8 cellular contexts compared by ENCODE assay signal in genomic region chr1:150267896-150268295, GRCh38. TPM values are rescaled to one million over a fixed set of nuclear protein-coding genes. Genes with fewer than 3 reads are reported as not detected.
DNase-seq lines count a peak whose midpoint lies in the region; ATAC-seq and TF ChIP-seq lines count a peak whose summit lies in the region.

No MANE protein-coding gene starts in this region.

- CTCF ChIA-PET in CD8-positive, alpha-beta T cell (lab: Charles Lee): interaction anchor here (1.4 kb wide), 1 partner anchor 10 kb away, joined by 4 read pairs; no protein-coding TSS in a partner anchor
- CTCF ChIA-PET in RWPE1 (lab: Yijun Ruan, JAX): no interaction called here

- H3K36me3 Mint-ChIP-seq in CD8-positive, alpha-beta T cell: peaks cover 48% of the 10 kb centered on the region

- TF ChIP-seq EP300 in ovary (IDR thresholded peaks at IDR 0.05): no peak

- H3K4me3 Mint-ChIP-seq in CD8-positive, alpha-beta T cell: peak overlapping the region; percentile 90

- intact Hi-C loops in CD8-positive, alpha-beta T cell (cut with DNase I, micrococcal nuclease): loop anchor here (1.0 to 5.0 kb wide), 6 partner anchors 12 to 899 kb away; partner anchors contain the start of genes ANP32E (in 1 of the 2), CDC42SE1 (in 1 of the 2), LYSMD1 (in 1 of the 2) and MRPS21 (in 1 of the 2)
- intact Hi-C loops in ovary (cut with DNase I) (loop anchor here in 1 of 4 donors (2.0 kb wide), 1 partner anchor 15 kb away; the partner anchor contains the start of gene CIART), posterior cingulate gyrus (cut with DNase I) (no loop called here)

- H3K4me3 ChIP-seq in CD8-positive, alpha-beta T cell (ENCODE audit: low read depth, low read length): peak overlapping the region; percentile 95
- peak overlapping the region; percentile 79 to 97 for H3K4me3 ChIP-seq in esophagus (ENCODE audit: low read depth in 1 of 2, low read length in 2 of 2)
- H3K4me3 ChIP-seq in ovary: peak overlapping the region; percentile 91

- POLR2A ChIA-PET in CD8-positive, alpha-beta T cell (lab: Charles Lee): interaction anchor here (0.5 to 1.9 kb wide), 3 partner anchors 12 to 185 kb away, joined by 3 to 7 read pairs (median 4); partner anchors contain the start of gene RPRD2
- POLR2A ChIA-PET in RWPE1 (lab: Yijun Ruan, JAX; ENCODE audit: low non-redundant PET): no interaction called here

- H3K9me3 ChIP-seq in CD8-positive, alpha-beta T cell (ENCODE audit: low read length): no peaks in the 10 kb centered on the region
- H3K9me3 ChIP-seq in esophagus (ENCODE audit: control insufficient read depth in 2 of 2, insufficient read depth in 1 of 2, low read depth in 1 of 2, low read length in 1 of 2) (no peaks in the 10 kb centered on the region), ovary (no peaks in the 10 kb centered on the region)

- peaks cover 23% of the 10 kb centered on the region for H3K36me3 ChIP-seq in CD8-positive, alpha-beta T cell (ENCODE audit: insufficient read depth, low read length)
- H3K36me3 ChIP-seq in esophagus (ENCODE audit: control insufficient read depth in 2 of 2, insufficient read depth in 2 of 2, low read length in 1 of 2): peaks cover 11 to 17% of the 10 kb centered on the region in 2 donors
- H3K36me3 ChIP-seq in ovary: no peaks in the 10 kb centered on the region

- peaks cover 26% of the 10 kb centered on the region for H3K4me1 Mint-ChIP-seq in CD8-positive, alpha-beta T cell (ENCODE audit: low read depth)

- H3K27me3 Mint-ChIP-seq in CD8-positive, alpha-beta T cell (ENCODE audit: low read depth): no peaks in the 10 kb centered on the region

- no peak for TF ChIP-seq CTCF in CD8-positive, alpha-beta T cell (IDR thresholded peaks at IDR 0.05)
- no peak for TF ChIP-seq CTCF in RWPE1 (conservative IDR thresholded peaks at IDR 0.05; ENCODE audit: low read depth)
- no peak for TF ChIP-seq CTCF in ovary (IDR thresholded peaks at IDR 0.05)

- H3K9me3 Mint-ChIP-seq in CD8-positive, alpha-beta T cell: no peaks in the 10 kb centered on the region

- no peaks in the 10 kb centered on the region for H3K27me3 ChIP-seq in CD8-positive, alpha-beta T cell (ENCODE audit: insufficient read depth, low read length)
- no peaks in the 10 kb centered on the region for H3K27me3 ChIP-seq in esophagus (ENCODE audit: control insufficient read depth in 1 of 2, insufficient read depth in 2 of 2, low read length in 2 of 2)
- no peaks in the 10 kb centered on the region for H3K27me3 ChIP-seq in ovary

- TF ChIP-seq POLR2A in ovary (IDR thresholded peaks at IDR 0.05): no peak

- H3K27ac Mint-ChIP-seq in CD8-positive, alpha-beta T cell: peak overlapping the region; percentile 98

- H3K4me1 ChIP-seq in CD8-positive, alpha-beta T cell (ENCODE audit: insufficient read depth, low read length): peaks cover 18% of the 10 kb centered on the region
- H3K4me1 ChIP-seq in esophagus (ENCODE audit: control insufficient read depth in 2 of 2, insufficient read depth in 2 of 2, low read length in 1 of 2) (peaks cover 0 to 7% of the 10 kb centered on the region in 2 donors), ovary (ENCODE audit: insufficient read depth) (peaks cover 8% of the 10 kb centered on the region)

- ATAC-seq in CD8-positive, alpha-beta T cell: no peak
- no peak for ATAC-seq in HG03457 (IDR thresholded peaks at IDR 0.05; ENCODE audit: unreplicated experiment)

- H3K27ac ChIP-seq in CD8-positive, alpha-beta T cell (ENCODE audit: low read depth, low read length): peak overlapping the region; percentile 87
- H3K27ac ChIP-seq in RWPE1 (peak overlapping the region; percentile 84), esophagus (ENCODE audit: low read depth in 2 of 2, low read length in 1 of 2) (peak overlapping the region in 1 of 2 donors; percentile 92), ovary (peak overlapping the region; percentile 58 to 74)

- no peak for DNase-seq in CD8-positive, alpha-beta T cell
- DNase-seq in RWPE1 (ENCODE audit: low spot score): no peak
- no peak for DNase-seq in ovary
- no peak for DNase-seq in hippocampal formation (lab: John Stamatoyannopoulos, UW)
- no peak for DNase-seq in HCEC 1CT
- DNase-seq in posterior cingulate gyrus: no peak

- 26 to 30% methylated on average over 6 of the region's 6 CpGs for WGBS in esophagus, 2 donors
- WGBS in ovary, 3 donors: 11 to 25% (median 18%) methylated on average over 6 of the region's 6 CpGs

RNA-seq across cellular contexts. Expression of gene APH1A, which starts 0.9 kb away (rescaled TPM):
- total RNA-seq in CD8-positive, alpha-beta T cell: 100 to 1,000 TPM; 124 to 134 TPM
- polyA plus RNA-seq in esophagus: 100 to 1,000 TPM in 1 of 2 donors, 10 to 100 TPM in 1; 94.3 to 116 TPM
- 100 to 1,000 TPM in 6 of 7 donors, 10 to 100 TPM in 1; 80.0 to 129 (median 116) TPM for total RNA-seq in ovary
- polyA plus RNA-seq in ovary: 100 to 1,000 TPM; 103 to 151 TPM

RNA-seq across cellular contexts. Expression of gene C1orf54, which starts 4.7 kb away (rescaled TPM):
- total RNA-seq in CD8-positive, alpha-beta T cell: 1 to 10 TPM; 2.6 to 5.7 TPM
- polyA plus RNA-seq in esophagus: 1 to 10 TPM; 5.9 to 8.1 TPM
- total RNA-seq in ovary: 10 to 100 TPM in 1 of 7 donors, 1 to 10 TPM in 6; 2.0 to 20.9 (median 4.4) TPM
- polyA plus RNA-seq in ovary: 10 to 100 TPM in 1 of 2 donors, 1 to 10 TPM in 1; 8.4 to 34.8 TPM

RNA-seq across cellular contexts. Expression of gene CA14, which starts 10.3 kb away (rescaled TPM):
- not detected for total RNA-seq in CD8-positive, alpha-beta T cell
- under 1 TPM; 0.06 to 0.22 TPM for polyA plus RNA-seq in esophagus
- total RNA-seq in ovary: 1 to 10 TPM in 4 of 7 donors, under 1 TPM in 2, not detected in 1; 0.23 to 5.7 (median 1.2) TPM
- under 1 TPM; 0.38 to 0.58 TPM for polyA plus RNA-seq in ovary

RNA-seq across cellular contexts. Expression of gene CIART, which starts 14.5 kb away (rescaled TPM):
- 1 to 10 TPM; 2.0 to 2.3 TPM for total RNA-seq in CD8-positive, alpha-beta T cell
- polyA plus RNA-seq in esophagus (1 to 10 TPM; 4.9 to 7.3 TPM), ovary (10 to 100 TPM; 10.8 to 12.7 TPM)
- 10 to 100 TPM in 3 of 7 donors, 1 to 10 TPM in 4; 3.6 to 22.5 (median 7.7) TPM for total RNA-seq in ovary

RNA-seq across cellular contexts. Expression of gene MRPS21, which starts 25.8 kb away (rescaled TPM):
- total RNA-seq in CD8-positive, alpha-beta T cell: 10 to 100 TPM; 41.6 to 43.9 TPM
- 100 to 1,000 TPM in 1 of 2 donors, 10 to 100 TPM in 1; 80.0 to 122 TPM for polyA plus RNA-seq in esophagus
- 10 to 100 TPM; 42.2 to 74.7 (median 63.1) TPM for total RNA-seq in ovary
- 10 to 100 TPM; 80.1 to 85.4 TPM for polyA plus RNA-seq in ovary
